Comparison of ENCODE assay signal across 1 cellular context in the genomic region with DNA sequence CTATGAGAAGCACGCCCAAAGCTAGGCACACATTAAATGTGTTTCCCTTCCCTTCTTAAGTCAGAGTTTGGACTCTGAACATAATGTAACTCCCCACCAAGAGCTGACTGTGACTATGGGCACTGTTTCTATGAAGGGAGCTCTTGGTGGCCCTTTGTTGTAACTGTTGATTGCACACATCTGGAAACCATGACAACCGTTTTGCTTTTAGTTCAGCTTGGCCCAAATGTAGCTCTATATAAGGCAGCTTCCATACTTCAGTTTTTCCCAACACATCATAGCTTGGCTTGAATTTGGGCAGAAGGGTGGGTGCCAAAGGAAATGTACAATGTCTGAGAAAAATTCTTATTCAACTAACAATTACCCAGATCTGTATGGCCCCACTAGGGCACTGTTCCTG.
TF ChIP-seq lines count a peak whose summit lies in the region.

No MANE protein-coding gene starts in this region.

TF ChIP-seq in SK-N-SH, 30 proteins besides CTCF, POLR2A, EP300 and RAD21:
- TF ChIP-seq SIN3A (IDR thresholded peaks at IDR 0.05; ENCODE audit: borderline replicate concordance, low read depth, low read length) = no peak
- no peak for TF ChIP-seq FOXM1 (IDR thresholded peaks at IDR 0.05; ENCODE audit: low read depth)
- no peak for TF ChIP-seq USF1 (IDR thresholded peaks at IDR 0.05; ENCODE audit: borderline replicate concordance, low read depth)
- no peak for TF ChIP-seq MXI1 (IDR thresholded peaks at IDR 0.05; ENCODE audit: low read depth, low read length)
- TF ChIP-seq TAF1 (IDR thresholded peaks at IDR 0.05; ENCODE audit: borderline replicate concordance, low read depth, low read length) = no peak
- no peak for TF ChIP-seq CHD2 (IDR thresholded peaks at IDR 0.05; ENCODE audit: low read length, partially characterized antibody)
- TF ChIP-seq NRF1 (IDR thresholded peaks at IDR 0.05; ENCODE audit: low read depth, low read length) = no peak
- no peak for TF ChIP-seq USF2 (IDR thresholded peaks at IDR 0.05; ENCODE audit: borderline replicate concordance, low read depth, low read length)
- no peak for TF ChIP-seq YY1 (IDR thresholded peaks at IDR 0.05; ENCODE audit: low read depth)
- TF ChIP-seq FOSL2 (IDR thresholded peaks at IDR 0.05; ENCODE audit: borderline replicate concordance, low read depth) = no peak
- no peak for TF ChIP-seq SMC3 (IDR thresholded peaks at IDR 0.05; ENCODE audit: low read depth, low read length)
- TF ChIP-seq PBX3 (IDR thresholded peaks at IDR 0.05) = no peak
- no peak for TF ChIP-seq RXRA (IDR thresholded peaks at IDR 0.05; ENCODE audit: borderline replicate concordance, low read depth)
- TF ChIP-seq TCF12 (IDR thresholded peaks at IDR 0.05) = no peak
- no peak for TF ChIP-seq GATA2 (CRISPR knock-in tag; IDR thresholded peaks at IDR 0.05)
- TF ChIP-seq NFIC (IDR thresholded peaks at IDR 0.05; ENCODE audit: borderline replicate concordance) = no peak
TF ChIP-seq in SK-N-SH: peak in this region for 0.
